In genomic region chr16:88453621-88454314, GRCh38 we compare ENCODE assay signal across 9 cellular contexts. TPM values are rescaled to one million over a fixed set of nuclear protein-coding genes. Genes with fewer than 3 reads are reported as not detected.
DNase-seq lines count a peak whose midpoint lies in the region; ATAC-seq and TF ChIP-seq lines count a peak whose summit lies in the region.
"Had no signal": no experiment of that assay in that cellular context is flagged by ENCODE, and none has a peak within 500 bp of the region (broad histone marks: within the 10 kb centered on the region; RNA-seq: fewer than 3 reads in every experiment).

No MANE protein-coding gene starts in this region.

- TF ChIP-seq CTCF in BE2C (IDR thresholded peaks at IDR 0.05; ENCODE audit: low read depth, low read length), result no peak

- H3K9ac ChIP-seq in HUES48 (ENCODE audit: low read depth, low read length), result no peak overlapping the region

- no peak for ATAC-seq in GM21717 (IDR thresholded peaks at IDR 0.05; ENCODE audit: unreplicated experiment)

- DNase-seq in BE2C (no peak), activated gamma-delta T cell treated with Interleukin-2 at 50 U/mL for 16 hours (peak; percentile 27), hepatic stellate cell (ENCODE audit: low spot score) (no peak), iPS-NIHi11 (ENCODE audit: low spot score) (no peak)
- peak; percentile 14 to 49 for DNase-seq in stimulated activated CD8-positive, alpha-beta memory T cell treated with anti-CD3 and anti-CD28 coated beads, Interleukin-7, amount 100 ng/mL, for 4 hours (ENCODE audit: low read depth in 2 of 2)

- H3K27ac ChIP-seq in HUES48 (ENCODE audit: low read depth, low read length), result no peak overlapping the region
- H3K27ac ChIP-seq: HL-60 had no signal

- H3K36me3 ChIP-seq in BE2C (no peaks in the 10 kb centered on the region), HUES48 (ENCODE audit: control insufficient read depth, insufficient read depth, low read length) (no peaks in the 10 kb centered on the region)

- H3K4me3 ChIP-seq in BE2C (ENCODE audit: low read depth, low read length) (peak overlapping the region; percentile 59), HUES48 (ENCODE audit: low read depth, low read length) (peak overlapping the region; percentile 59), iPS-18c (ENCODE audit: insufficient read depth, low read depth, low read length) (peak overlapping the region; percentile 43)

- H3K4me1 ChIP-seq in BE2C, result peaks cover 13% of the 10 kb centered on the region
- H3K4me1 ChIP-seq in HUES48 (ENCODE audit: control insufficient read depth, insufficient read depth, low read length), result peaks cover 12% of the 10 kb centered on the region

- H3K27me3 ChIP-seq in BE2C, result peaks cover 24% of the 10 kb centered on the region
- H3K27me3 ChIP-seq in HUES48 (ENCODE audit: control insufficient read depth, insufficient read depth, low read length), result peaks cover 67% of the 10 kb centered on the region

- H3K9me3 ChIP-seq in BE2C (no peaks in the 10 kb centered on the region), HUES48 (ENCODE audit: control insufficient read depth, insufficient read depth, low read length) (no peaks in the 10 kb centered on the region), iPS-18c (ENCODE audit: control insufficient read depth, insufficient read depth, low read length) (no peaks in the 10 kb centered on the region)

RNA-seq across cellular contexts. Expression of gene ZFPM1, which starts 0.7 kb away (rescaled TPM):
- 3.9 TPM for polyA plus RNA-seq in BE2C (2012; ENCODE audit: insufficient read depth, insufficient read length, low read depth)

Comparison
In these comparisons a context has a peak if more than half of its experiments do, and no peak if none do; other contexts are left out.
1. DNase-seq: peak in activated gamma-delta T cell treated with Interleukin-2 at 50 U/mL for 16 hours (single experiment) and stimulated activated CD8-positive, alpha-beta memory T cell treated with anti-CD3 and anti-CD28 coated beads, Interleukin-7, amount 100 ng/mL, for 4 hours (2 of 2); none in BE2C (single experiment), hepatic stellate cell (single experiment) and iPS-NIHi11 (single experiment).
2. Peak in every context shown above with its lines, with median percentiles within 50 percentile points of each other: H3K4me3 ChIP-seq.